Comparison of ENCODE assay signal across 9 cellular contexts in genomic region chr11:118621898-118622375, GRCh38. TPM values are rescaled to one million over a fixed set of nuclear protein-coding genes. Genes with fewer than 3 reads are reported as not detected.
A peak's percentile ranks its signal among the peaks of the same experiment; 100 is the strongest.
DNase-seq lines count a peak whose midpoint lies in the region; ATAC-seq and TF ChIP-seq lines count a peak whose summit lies in the region.
"Had no signal": no experiment of that assay in that cellular context is flagged by ENCODE, and none has a peak within 500 bp of the region (broad histone marks: within the 10 kb centered on the region; RNA-seq: fewer than 3 reads in every experiment).

No MANE protein-coding gene starts in this region.

- H3K4me3 Mint-ChIP-seq in CD4-positive, alpha-beta T cell: peak overlapping the region; percentile 54

- peak overlapping the region; percentile 78 for H3K4me3 ChIP-seq in epithelial cell of proximal tubule (ENCODE audit: low read depth, low read length)
- H3K4me3 ChIP-seq in parathyroid adenoma (ENCODE audit: low read depth, low read length): peak overlapping the region; percentile 37

- H2AFZ ChIP-seq in parathyroid adenoma: peak overlapping the region; percentile 83

- H3K36me3 Mint-ChIP-seq in CD4-positive, alpha-beta T cell (ENCODE audit: low read depth): no peaks in the 10 kb centered on the region

- intact Hi-C loops in CD4-positive, alpha-beta T cell (cut with DNase I, micrococcal nuclease): no loop called here

- H3K79me2 ChIP-seq in parathyroid adenoma: no peaks in the 10 kb centered on the region

- H3K27me3 Mint-ChIP-seq in CD4-positive, alpha-beta T cell: peaks cover 20% of the 10 kb centered on the region

- H3K4me1 ChIP-seq in parathyroid adenoma: peaks cover 11% of the 10 kb centered on the region

- no peak overlapping the region for H3K27ac ChIP-seq in CD4-positive, alpha-beta T cell (ENCODE audit: low read depth, low read length)
- H3K27ac ChIP-seq in parathyroid adenoma: peak overlapping the region; percentile 55

- no peaks in the 10 kb centered on the region for H3K36me3 ChIP-seq in parathyroid adenoma (ENCODE audit: control insufficient read depth, insufficient read depth, low read length)

- POLR2A ChIA-PET in CD4-positive, alpha-beta T cell (lab: Charles Lee): interaction anchor here (0.6 kb wide), 1 partner anchor 38 kb away, joined by 3 read pairs; no protein-coding TSS in a partner anchor

- no peak for DNase-seq in CD4-positive, alpha-beta T cell
- DNase-seq in RPMI7951 (ENCODE audit: low read depth) (peak; percentile 14), epithelial cell of proximal tubule (ENCODE audit: low read depth) (no peak), SKM-1 treated with dmso at 0.1 percent for 144 hours (lab: John Stamatoyannopoulos, UW; ENCODE audit: unreplicated experiment) (no peak), HuH-7.5 (ENCODE audit: low spot score) (no peak)
- no peak for DNase-seq in activated CD8-positive, alpha-beta memory T cell treated with anti-CD3 and anti-CD28 coated beads, Interleukin-2, amount 50 U/mL, for 4 hours
- DNase-seq: activated CD4-positive, CD25-positive, alpha-beta regulatory T cell treated with anti-CD3 and anti-CD28 coated beads, Interleukin-2, amount 50 U/mL, for 72 hours had no signal

- CTCF ChIA-PET in CD4-positive, alpha-beta T cell (lab: Charles Lee): no interaction called here

- ATAC-seq in CD4-positive, alpha-beta T cell (ENCODE audit: poor library complexity): no peak
- no peak for ATAC-seq in HG02588 (IDR thresholded peaks at IDR 0.05; ENCODE audit: unreplicated experiment)

- H3K4me1 Mint-ChIP-seq in CD4-positive, alpha-beta T cell (ENCODE audit: low read depth): peaks cover 5% of the 10 kb centered on the region

- H3K9me3 Mint-ChIP-seq in CD4-positive, alpha-beta T cell: no peaks in the 10 kb centered on the region

- peak overlapping the region; percentile 71 for H3K4me2 ChIP-seq in parathyroid adenoma (ENCODE audit: low read length)

- TF ChIP-seq CTCF in CD4-positive, alpha-beta T cell (IDR thresholded peaks at IDR 0.05): no peak
- TF ChIP-seq CTCF in epithelial cell of proximal tubule (conservative IDR thresholded peaks at IDR 0.05; ENCODE audit: low read depth, low read length): no peak
- no peak for TF ChIP-seq CTCF in parathyroid adenoma (IDR thresholded peaks at IDR 0.05)

- no peaks in the 10 kb centered on the region for H3K9me3 ChIP-seq in CD4-positive, alpha-beta T cell (ENCODE audit: control insufficient read depth, low read length)
- no peaks in the 10 kb centered on the region for H3K9me3 ChIP-seq in parathyroid adenoma (ENCODE audit: control insufficient read depth, low read length)

- H3K27me3 ChIP-seq in CD4-positive, alpha-beta T cell (ENCODE audit: control insufficient read depth, insufficient read depth, low read length): peaks cover 9% of the 10 kb centered on the region
- H3K27me3 ChIP-seq in parathyroid adenoma (ENCODE audit: control insufficient read depth, insufficient read depth, low read length): no peaks in the 10 kb centered on the region

- no peak overlapping the region for H3K27ac Mint-ChIP-seq in CD4-positive, alpha-beta T cell

- no peak overlapping the region for H3K9ac ChIP-seq in parathyroid adenoma

RNA-seq across cellular contexts. Expression of gene PHLDB1, which starts 14.5 kb away (rescaled TPM):
- total RNA-seq in CD4-positive, alpha-beta T cell: 1 to 10 TPM; 1.8 to 2.3 TPM
- total RNA-seq in RPMI7951 (2014; rRNA removed; shearing (Covaris generic)): 45.1 and 50.9 TPM in 2 replicates
- 49.8 and 64.2 TPM in 2 replicates for total RNA-seq in epithelial cell of proximal tubule

RNA-seq across cellular contexts. Expression of gene ARCN1, which starts 49.7 kb away (rescaled TPM):
- 10 to 100 TPM; 73.7 to 78.6 TPM for total RNA-seq in CD4-positive, alpha-beta T cell
- total RNA-seq in RPMI7951 (2014; rRNA removed; shearing (Covaris generic)): 160 and 198 TPM in 2 replicates
- total RNA-seq in epithelial cell of proximal tubule: 88.7 and 111 TPM in 2 replicates

RNA-seq across cellular contexts. Expression of gene IFT46, which starts 56.2 kb away (rescaled TPM):
- total RNA-seq in CD4-positive, alpha-beta T cell: 1 to 10 TPM; 4.9 to 6.3 TPM
- 55.3 and 57.9 TPM in 2 replicates for total RNA-seq in RPMI7951 (2014; rRNA removed; shearing (Covaris generic))
- 13.5 and 15.8 TPM in 2 replicates for total RNA-seq in epithelial cell of proximal tubule

RNA-seq across cellular contexts. Expression of gene TREH, which starts 57.5 kb away (rescaled TPM):
- not detected for total RNA-seq in CD4-positive, alpha-beta T cell
- total RNA-seq in RPMI7951 (2014; rRNA removed; shearing (Covaris generic)): not detected in 2 replicates
- not detected in 2 replicates for total RNA-seq in epithelial cell of proximal tubule

Comparison
In these comparisons a context has a peak if more than half of its experiments do, and no peak if none do; other contexts are left out.
1. RNA of gene PHLDB1, which starts 14.5 kb away (total RNA-seq): 49.8 to 64.2 TPM in epithelial cell of proximal tubule and 45.1 to 50.9 TPM in RPMI7951; 1.8 to 2.3 TPM in CD4-positive, alpha-beta T cell; every median in the first group is over 10 times any median in the second.